In the genomic region with DNA sequence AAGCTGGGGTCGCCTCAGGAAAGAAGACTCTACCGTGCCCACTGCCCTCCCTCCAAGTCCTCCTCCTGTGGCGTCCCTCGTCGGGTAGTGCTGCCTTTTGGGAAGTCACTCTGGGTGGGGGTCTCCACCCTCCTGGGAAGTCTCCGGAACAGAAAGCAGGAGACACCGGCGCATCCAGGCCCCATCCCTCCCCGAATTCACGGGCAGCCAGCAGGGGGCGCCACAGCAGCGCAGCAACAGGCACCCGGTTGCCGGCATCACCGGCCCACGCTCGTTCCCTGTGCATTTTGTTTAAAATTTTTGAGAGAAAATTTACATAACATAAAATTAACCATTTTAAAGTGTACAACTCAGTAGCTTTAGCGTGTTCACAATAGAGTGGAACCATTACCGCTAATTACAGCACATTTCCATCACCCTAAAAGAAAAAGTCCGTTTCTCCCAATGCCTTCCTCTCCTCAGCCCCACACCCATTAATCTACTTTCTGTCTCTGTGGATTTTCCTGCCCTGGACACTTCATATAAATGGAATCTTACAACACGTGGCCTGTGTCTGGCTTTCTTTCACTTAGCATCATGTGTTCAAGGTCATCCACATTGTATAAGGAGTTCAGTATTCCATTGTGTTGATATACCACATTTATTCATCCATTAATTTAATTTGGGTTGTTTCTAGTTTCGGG, we compare ENCODE assay signal across 8 cellular contexts.
DNase-seq lines count a peak whose midpoint lies in the region; ATAC-seq and TF ChIP-seq lines count a peak whose summit lies in the region.

No MANE protein-coding gene starts in this region.

- H3K27ac ChIP-seq in HCT116 (ENCODE audit: low read depth, low read length) = no peak overlapping the region
- H3K27ac ChIP-seq in upper lobe of left lung = no peak overlapping the region

- WGBS in upper lobe of left lung, 2 donors = 30 to 38% methylated on average over 17 to 22 of the region's 22 CpGs

- no peak overlapping the region for H2AFZ ChIP-seq in HCT116 (ENCODE audit: low read depth, low read length, poor library complexity, severe bottlenecking)

- H3K36me3 Mint-ChIP-seq in activated CD4-positive, alpha-beta T cell treated with anti-CD3 and anti-CD28 coated beads, Interleukin-2, amount 10 ng/mL, durations not matched to agents 7 days and 5 days (ENCODE audit: low read depth) = no peaks in the 10 kb centered on the region
- H3K36me3 Mint-ChIP-seq in nephron (ENCODE audit: low read depth) = peaks cover 26% of the 10 kb centered on the region

- POLR2A ChIA-PET in HCT116 (lab: Charles Lee) = no interaction called here
- POLR2A ChIA-PET in activated CD4-positive, alpha-beta T cell treated with anti-CD3 and anti-CD28 coated beads, Interleukin-2, amount 10 ng/mL, durations not matched to agents 7 days and 5 days (lab: Charles Lee) = no interaction called here

- no peak for TF ChIP-seq EP300 in upper lobe of left lung (IDR thresholded peaks at IDR 0.05)

- peaks cover 16% of the 10 kb centered on the region for H3K4me1 Mint-ChIP-seq in activated CD4-positive, alpha-beta T cell treated with anti-CD3 and anti-CD28 coated beads, Interleukin-2, amount 10 ng/mL, durations not matched to agents 7 days and 5 days
- H3K4me1 Mint-ChIP-seq in nephron = peaks cover 12% of the 10 kb centered on the region

- no peak overlapping the region for H3K9ac ChIP-seq in HCT116 (ENCODE audit: low read length)

- H3K27ac Mint-ChIP-seq in activated CD4-positive, alpha-beta T cell treated with anti-CD3 and anti-CD28 coated beads, Interleukin-2, amount 10 ng/mL, durations not matched to agents 7 days and 5 days = no peak overlapping the region
- peak overlapping the region in 2 of 3 experiments; percentile 28 to 46 for H3K27ac Mint-ChIP-seq in nephron

- H3K27me3 ChIP-seq in HCT116 (ENCODE audit: insufficient read depth, low read length) (no peaks in the 10 kb centered on the region), upper lobe of left lung (no peaks in the 10 kb centered on the region)

- no TSS peak for BruUV-seq in HCT116 (replicated peaks; lab: Mats Ljungman, UMichigan)

- intact Hi-C loops in HCT116 (cut with micrococcal nuclease) = no loop called here

- H3K27me3 Mint-ChIP-seq in activated CD4-positive, alpha-beta T cell treated with anti-CD3 and anti-CD28 coated beads, Interleukin-2, amount 10 ng/mL, durations not matched to agents 7 days and 5 days = peaks cover 27% of the 10 kb centered on the region
- no peaks in the 10 kb centered on the region for H3K27me3 Mint-ChIP-seq in nephron (ENCODE audit: low read depth)

- no peaks in the 10 kb centered on the region for H3K9me2 ChIP-seq in HCT116 (ENCODE audit: insufficient read depth)

- no peak overlapping the region for H3K4me3 Mint-ChIP-seq in activated CD4-positive, alpha-beta T cell treated with anti-CD3 and anti-CD28 coated beads, Interleukin-2, amount 10 ng/mL, durations not matched to agents 7 days and 5 days
- H3K4me3 Mint-ChIP-seq in nephron = peak overlapping the region in 1 of 3 experiments; percentile 37

- H3K4me1 ChIP-seq in HCT116 (ENCODE audit: control insufficient read depth in 1 of 2, insufficient read depth in 2 of 2, low read length in 2 of 2) = no peaks in the 10 kb centered on the region
- H3K4me1 ChIP-seq in upper lobe of left lung = peaks cover 0 to 6% (median 5%) of the 10 kb centered on the region in 4 donors

- H3K9me3 ChIP-seq in HCT116 (ENCODE audit: control insufficient read depth in 1 of 2, insufficient read depth in 1 of 2, low read depth in 1 of 2, low read length in 2 of 2) = no peaks in the 10 kb centered on the region
- H3K9me3 ChIP-seq in upper lobe of left lung = no peaks in the 10 kb centered on the region

- peak; percentile 72 to 96 (median 94) for TF ChIP-seq CTCF in HCT116 (IDR thresholded peaks at IDR 0.05 in 2 of 3, conservative IDR thresholded peaks at IDR 0.05 in 1 of 3; ENCODE audit: borderline replicate concordance in 1 of 3, insufficient read depth in 1 of 3, low read depth in 2 of 3, low read length in 2 of 3)
- TF ChIP-seq CTCF in epithelial cell of esophagus (IDR thresholded peaks at IDR 0.05; ENCODE audit: insufficient read depth, low read depth, low read length, missing control alignments) = peak; percentile 86
- peak; percentile 85 to 87 (median 86) for TF ChIP-seq CTCF in nephron (IDR thresholded peaks at IDR 0.05; ENCODE audit: unreplicated experiment in 3 of 3)
- TF ChIP-seq CTCF in upper lobe of left lung (IDR thresholded peaks at IDR 0.05) = peak; percentile 50 to 75 (median 66)

- no peaks in the 10 kb centered on the region for H3K36me3 ChIP-seq in HCT116 (ENCODE audit: control insufficient read depth in 1 of 2, insufficient read depth in 2 of 2, low read length in 2 of 2)
- H3K36me3 ChIP-seq in upper lobe of left lung = no peaks in the 10 kb centered on the region

- TF ChIP-seq RAD21 in HCT116 (IDR thresholded peaks at IDR 0.05; ENCODE audit: low read depth) = peak; percentile 81

- no peaks in the 10 kb centered on the region for H3K79me2 ChIP-seq in HCT116 (ENCODE audit: insufficient read depth, low read length)

- H3K4me3 ChIP-seq in HCT116 (replicated peaks in 1 of 2; ENCODE audit: low read depth in 1 of 2, low read length in 2 of 2) = no peak overlapping the region
- no peak overlapping the region for H3K4me3 ChIP-seq in epithelial cell of esophagus (ENCODE audit: low read length)
- peak overlapping the region in 1 of 4 donors; percentile 19 for H3K4me3 ChIP-seq in upper lobe of left lung

- H4K20me1 ChIP-seq in HCT116 (ENCODE audit: insufficient read depth) = no peaks in the 10 kb centered on the region

- CTCF ChIA-PET in HCT116 (lab: Charles Lee) = interaction anchor here (1.0 kb wide), 1 partner anchor 88 kb away, joined by 3 read pairs; no protein-coding TSS in a partner anchor
- CTCF ChIA-PET in activated CD4-positive, alpha-beta T cell treated with anti-CD3 and anti-CD28 coated beads, Interleukin-2, amount 10 ng/mL, durations not matched to agents 7 days and 5 days (lab: Charles Lee) = interaction anchor here (1.0 to 1.2 kb wide), 3 partner anchors 11 to 14 kb away, joined by 3 to 4 read pairs (median 4); no protein-coding TSS in a partner anchor

- RAD21 ChIA-PET in HCT116 (lab: Charles Lee; ENCODE audit: low non-redundant PET in 1 of 2, low total read pairs in 2 of 2, uncharacterized antibody in 2 of 2, unreplicated experiment in 2 of 2) = no interaction called here

- ATAC-seq in HCT116 (peak; percentile 89), upper lobe of left lung (ENCODE audit: low FRiP score in 2 of 2) (peak in 1 of 2 donors; percentile 79)

- TF ChIP-seq POLR2A in HCT116 (IDR thresholded peaks at IDR 0.05; ENCODE audit: borderline replicate concordance, extremely low read depth, insufficient read depth, insufficient read length) (no peak), upper lobe of left lung (IDR thresholded peaks at IDR 0.05) (no peak)

- peak; percentile 73 for DNase-seq in AG20443 (ENCODE audit: low spot score)
- no peak for DNase-seq in HCT116 (ENCODE audit: low read depth, low spot score)
- DNase-seq in activated CD4-positive, alpha-beta T cell treated with anti-CD3 and anti-CD28 coated beads, Interleukin-2, amount 10 ng/mL, durations not matched to agents 7 days and 5 days = peak; percentile 49
- DNase-seq in epithelial cell of esophagus (ENCODE audit: low read depth) = peak; percentile 54
- peak in 1 of 2 donors; percentile 94 for DNase-seq in upper lobe of left lung
- DNase-seq in central memory CD4-positive, alpha-beta T cell = no peak
- DNase-seq in SIG-M5 treated with dmso at 0.1 percent for 504 hours (lab: John Stamatoyannopoulos, UW; ENCODE audit: unreplicated experiment) = no peak

- peak overlapping the region; percentile 27; the same call in 1 of the 2 replicates for H3K4me2 ChIP-seq in HCT116 (ENCODE audit: low read length)

- H3K9me3 Mint-ChIP-seq in activated CD4-positive, alpha-beta T cell treated with anti-CD3 and anti-CD28 coated beads, Interleukin-2, amount 10 ng/mL, durations not matched to agents 7 days and 5 days = no peaks in the 10 kb centered on the region
- no peaks in the 10 kb centered on the region for H3K9me3 Mint-ChIP-seq in nephron

TF ChIP-seq in HCT116, 20 proteins besides CTCF, POLR2A, EP300 and RAD21:
- TF ChIP-seq, protein P1, sequence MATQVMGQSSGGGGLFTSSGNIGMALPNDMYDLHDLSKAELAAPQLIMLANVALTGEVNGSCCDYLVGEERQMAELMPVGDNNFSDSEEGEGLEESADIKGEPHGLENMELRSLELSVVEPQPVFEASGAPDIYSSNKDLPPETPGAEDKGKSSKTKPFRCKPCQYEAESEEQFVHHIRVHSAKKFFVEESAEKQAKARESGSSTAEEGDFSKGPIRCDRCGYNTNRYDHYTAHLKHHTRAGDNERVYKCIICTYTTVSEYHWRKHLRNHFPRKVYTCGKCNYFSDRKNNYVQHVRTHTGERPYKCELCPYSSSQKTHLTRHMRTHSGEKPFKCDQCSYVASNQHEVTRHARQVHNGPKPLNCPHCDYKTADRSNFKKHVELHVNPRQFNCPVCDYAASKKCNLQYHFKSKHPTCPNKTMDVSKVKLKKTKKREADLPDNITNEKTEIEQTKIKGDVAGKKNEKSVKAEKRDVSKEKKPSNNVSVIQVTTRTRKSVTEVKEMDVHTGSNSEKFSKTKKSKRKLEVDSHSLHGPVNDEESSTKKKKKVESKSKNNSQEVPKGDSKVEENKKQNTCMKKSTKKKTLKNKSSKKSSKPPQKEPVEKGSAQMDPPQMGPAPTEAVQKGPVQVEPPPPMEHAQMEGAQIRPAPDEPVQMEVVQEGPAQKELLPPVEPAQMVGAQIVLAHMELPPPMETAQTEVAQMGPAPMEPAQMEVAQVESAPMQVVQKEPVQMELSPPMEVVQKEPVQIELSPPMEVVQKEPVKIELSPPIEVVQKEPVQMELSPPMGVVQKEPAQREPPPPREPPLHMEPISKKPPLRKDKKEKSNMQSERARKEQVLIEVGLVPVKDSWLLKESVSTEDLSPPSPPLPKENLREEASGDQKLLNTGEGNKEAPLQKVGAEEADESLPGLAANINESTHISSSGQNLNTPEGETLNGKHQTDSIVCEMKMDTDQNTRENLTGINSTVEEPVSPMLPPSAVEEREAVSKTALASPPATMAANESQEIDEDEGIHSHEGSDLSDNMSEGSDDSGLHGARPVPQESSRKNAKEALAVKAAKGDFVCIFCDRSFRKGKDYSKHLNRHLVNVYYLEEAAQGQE (IDR thresholded peaks at IDR 0.05; ENCODE audit: low read depth) = no peak
- TF ChIP-seq POLR2AphosphoS5 (IDR thresholded peaks at IDR 0.05; ENCODE audit: low read depth, low read length) (no peak), CBX3 (IDR thresholded peaks at IDR 0.05; ENCODE audit: low read depth) (no peak), YY1 (IDR thresholded peaks at IDR 0.05; ENCODE audit: extremely low read depth, insufficient replicate concordance, low read depth, low read length) (no peak)

Comparison
In these comparisons a context has a peak if more than half of its experiments do, and no peak if none do; other contexts are left out.
1. DNase-seq: peak in AG20443 (single experiment), activated CD4-positive, alpha-beta T cell treated with anti-CD3 and anti-CD28 coated beads, Interleukin-2, amount 10 ng/mL, durations not matched to agents 7 days and 5 days (single experiment) and epithelial cell of esophagus (single experiment); none in HCT116 (single experiment), central memory CD4-positive, alpha-beta T cell (single experiment) and SIG-M5 treated with dmso at 0.1 percent for 504 hours (single experiment).
2. Peak in every context shown above with its lines, with median percentiles within 50 percentile points of each other: CTCF ChIP-seq.